ENCODE assay signal across 2 cellular contexts in the genomic region with DNA sequence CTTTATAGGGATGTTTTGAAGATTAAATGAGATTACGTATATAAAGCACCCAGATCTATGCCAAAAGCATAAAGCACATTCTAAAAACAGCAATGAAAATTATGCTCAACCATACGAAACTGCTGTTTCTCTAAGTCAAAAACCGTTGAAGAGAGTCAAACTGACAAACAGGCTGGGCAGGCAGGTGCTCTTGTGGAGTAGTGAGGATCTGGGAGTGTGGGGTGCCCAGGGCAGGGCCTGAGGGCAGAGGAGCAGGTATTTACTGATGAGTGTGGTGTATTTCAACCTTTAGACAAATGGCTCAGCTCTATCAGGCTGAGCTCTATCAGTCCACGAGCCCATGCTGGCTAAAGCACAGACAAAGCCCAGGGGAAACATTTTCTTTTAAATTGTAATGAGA.
A peak's percentile ranks its signal among the peaks of the same experiment; 100 is the strongest.
TF ChIP-seq lines count a peak whose summit lies in the region.

No MANE protein-coding gene starts in this region.

TF ChIP-seq in liver, 16 proteins besides CTCF, POLR2A, EP300 and RAD21:
- peak; percentile 7 to 26 for TF ChIP-seq HNF4A (conservative IDR thresholded peaks at IDR 0.05)
- no peak for TF ChIP-seq FOXA2 (IDR thresholded peaks at IDR 0.05)
- TF ChIP-seq GABPA (IDR thresholded peaks at IDR 0.05 in 1 of 2, conservative IDR thresholded peaks at IDR 0.05 in 1 of 2): no peak
TF ChIP-seq in liver: peak in this region for 1.

TF ChIP-seq in HepG2, 621 proteins besides CTCF, POLR2A, EP300 and RAD21:
- TF ChIP-seq ZIK1 (CRISPR knock-in tag; IDR thresholded peaks at IDR 0.05; ENCODE audit: borderline replicate concordance, low read depth) (no peak), CHD4 (IDR thresholded peaks at IDR 0.05; ENCODE audit: borderline replicate concordance, low read length) (no peak), SALL2 (CRISPR knock-in tag; IDR thresholded peaks at IDR 0.05) (no peak), MTF1 (CRISPR knock-in tag; IDR thresholded peaks at IDR 0.05) (no peak)
- TF ChIP-seq, protein P1, sequence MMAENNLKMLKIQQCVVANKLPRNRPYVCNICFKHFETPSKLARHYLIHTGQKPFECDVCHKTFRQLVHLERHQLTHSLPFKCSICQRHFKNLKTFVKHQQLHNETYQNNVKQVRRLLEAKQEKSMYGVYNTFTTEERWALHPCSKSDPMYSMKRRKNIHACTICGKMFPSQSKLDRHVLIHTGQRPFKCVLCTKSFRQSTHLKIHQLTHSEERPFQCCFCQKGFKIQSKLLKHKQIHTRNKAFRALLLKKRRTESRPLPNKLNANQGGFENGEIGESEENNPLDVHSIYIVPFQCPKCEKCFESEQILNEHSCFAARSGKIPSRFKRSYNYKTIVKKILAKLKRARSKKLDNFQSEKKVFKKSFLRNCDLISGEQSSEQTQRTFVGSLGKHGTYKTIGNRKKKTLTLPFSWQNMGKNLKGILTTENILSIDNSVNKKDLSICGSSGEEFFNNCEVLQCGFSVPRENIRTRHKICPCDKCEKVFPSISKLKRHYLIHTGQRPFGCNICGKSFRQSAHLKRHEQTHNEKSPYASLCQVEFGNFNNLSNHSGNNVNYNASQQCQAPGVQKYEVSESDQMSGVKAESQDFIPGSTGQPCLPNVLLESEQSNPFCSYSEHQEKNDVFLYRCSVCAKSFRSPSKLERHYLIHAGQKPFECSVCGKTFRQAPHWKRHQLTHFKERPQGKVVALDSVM (CRISPR knock-in tag; IDR thresholded peaks at IDR 0.05): no peak
TF ChIP-seq in HepG2: peak in this region for 0.
